In genomic region chr5:172939045-172939444, GRCh38 we compare ENCODE assay signal across 9 cellular contexts. TPM values are rescaled to one million over a fixed set of nuclear protein-coding genes. Genes with fewer than 3 reads are reported as not detected.
DNase-seq lines count a peak whose midpoint lies in the region; ATAC-seq and TF ChIP-seq lines count a peak whose summit lies in the region.
"Had no signal": no experiment of that assay in that cellular context is flagged by ENCODE, and none has a peak within 500 bp of the region (broad histone marks: within the 10 kb centered on the region; RNA-seq: fewer than 3 reads in every experiment).

No MANE protein-coding gene starts in this region.

- H3K9me3 ChIP-seq in mammary epithelial cell (replicated peaks; ENCODE audit: insufficient read depth, low read length): no peaks in the 10 kb centered on the region
- H3K9me3 ChIP-seq: body of pancreas had no signal

- in situ Hi-C loops in mammary epithelial cell (cut with MboI; ENCODE audit: low sequenced_read_pairs in 2 of 2): no loop called here

- no peaks in the 10 kb centered on the region for H4K20me1 ChIP-seq in mammary epithelial cell (ENCODE audit: insufficient read depth, low read length)

- no peak for ATAC-seq in HG03045 (IDR thresholded peaks at IDR 0.05; ENCODE audit: unreplicated experiment)
- no peak for ATAC-seq in GM21423 (IDR thresholded peaks at IDR 0.05; ENCODE audit: unreplicated experiment)
- ATAC-seq: body of pancreas had no signal

- H3K9ac ChIP-seq in mammary epithelial cell (ENCODE audit: insufficient read depth, low read length): no peak overlapping the region

- 94% methylated on average over 7 of the region's 10 CpGs for WGBS in mammary epithelial cell (ENCODE audit: low coverage, missing lambda C conversion rate)

- intact Hi-C loops in mammary epithelial cell (cut with micrococcal nuclease): no loop called here

- dilution Hi-C loops in mammary epithelial cell (cut with HindIII; ENCODE audit: low sequenced_read_pairs): no loop called here

- H3K27me3 Mint-ChIP-seq in nephron (ENCODE audit: low read depth): no peaks in the 10 kb centered on the region

- H3K27ac Mint-ChIP-seq in nephron: peak overlapping the region; percentile 74 to 89 (median 77)

- H3K4me1 Mint-ChIP-seq in nephron: peaks cover 47% of the 10 kb centered on the region

- H3K4me2 ChIP-seq in mammary epithelial cell (ENCODE audit: insufficient read depth, low read depth, low read length): no peak overlapping the region

- H3K36me3 ChIP-seq in mammary epithelial cell (ENCODE audit: insufficient read depth, low read length): peaks cover 2% of the 10 kb centered on the region

- no peaks in the 10 kb centered on the region for H3K79me2 ChIP-seq in mammary epithelial cell (ENCODE audit: insufficient read depth, low read length)

- TF ChIP-seq CTCF in NB4 (IDR thresholded peaks at IDR 0.05; ENCODE audit: low read depth, low read length) (peak; percentile 52), mammary epithelial cell (conservative IDR thresholded peaks at IDR 0.05 in 1 of 2, IDR thresholded peaks at IDR 0.05 in 1 of 2; ENCODE audit: extremely low read depth in 1 of 2, insufficient read depth in 1 of 2, low read depth in 1 of 2, low read length in 2 of 2) (peak; percentile 7 to 44), nephron (IDR thresholded peaks at IDR 0.05; ENCODE audit: unreplicated experiment in 3 of 3) (peak in 2 of 3 experiments; percentile 13 to 21)

- CTCF ChIA-PET in mammary epithelial cell (lab: Charles Lee; ENCODE audit: low non-redundant PET): no interaction called here

- no peak overlapping the region for H3K4me3 Mint-ChIP-seq in nephron

- no TSS peak for BruUV-seq in mammary epithelial cell (replicated peaks; lab: Mats Ljungman, UMichigan)

- H3K4me3 ChIP-seq in NB4 (ENCODE audit: low read depth, low read length) (no peak overlapping the region), mammary epithelial cell (replicated peaks in 1 of 3; ENCODE audit: insufficient read depth in 1 of 3, low read depth in 2 of 3, low read length in 3 of 3) (no peak overlapping the region)
- H3K4me3 ChIP-seq: body of pancreas had no signal

- H3K27me3 ChIP-seq in mammary epithelial cell (ENCODE audit: insufficient read depth, low read length): no peaks in the 10 kb centered on the region
- H3K27me3 ChIP-seq: body of pancreas had no signal

- H3K4me1 ChIP-seq in mammary epithelial cell (ENCODE audit: insufficient read depth, low read length): no peaks in the 10 kb centered on the region
- H3K4me1 ChIP-seq: body of pancreas had no signal

- no peak for TF ChIP-seq POLR2A in NB4 (IDR thresholded peaks at IDR 0.05; ENCODE audit: extremely low read depth, insufficient read length)

- H3K9me3 Mint-ChIP-seq in nephron: no peaks in the 10 kb centered on the region

- no peak overlapping the region for H2AFZ ChIP-seq in mammary epithelial cell (ENCODE audit: low read depth, low read length)

- DNase-seq in DMS153 (lab: John Stamatoyannopoulos, UW): peak; percentile 20
- DNase-seq in DMS153 treated with DMSO at 0.1 percent for 48 hours (lab: John Stamatoyannopoulos, UW; ENCODE audit: unreplicated experiment): no peak
- DNase-seq in NB4 (ENCODE audit: low read depth): peak; percentile 60
- DNase-seq in mammary epithelial cell: no peak
- no peak for DNase-seq in HPDE6-E6E7 (ENCODE audit: extremely low spot score)

- H3K36me3 Mint-ChIP-seq in nephron (ENCODE audit: low read depth): peaks cover 38% of the 10 kb centered on the region

- H3K27ac ChIP-seq in mammary epithelial cell (ENCODE audit: insufficient read depth, low read depth, low read length): no peak overlapping the region
- H3K27ac ChIP-seq: body of pancreas had no signal

RNA-seq across cellular contexts. Expression of gene RPL26L1, which starts 20.2 kb away (rescaled TPM):
- total RNA-seq in mammary epithelial cell: 10 to 100 TPM; 31.8 to 58.5 TPM
- polyA plus RNA-seq in mammary epithelial cell: 120 TPM
- 11.9 TPM for polyA minus RNA-seq in mammary epithelial cell

RNA-seq across cellular contexts. Expression of gene ATP6V0E1, which starts 44.5 kb away (rescaled TPM):
- 100 to 1,000 TPM; 147 to 154 TPM for total RNA-seq in mammary epithelial cell
- polyA plus RNA-seq in mammary epithelial cell: 213 TPM
- polyA minus RNA-seq in mammary epithelial cell: 157 TPM

Comparison
In these comparisons a context has a peak if more than half of its experiments do, and no peak if none do; other contexts are left out.
1. DNase-seq: peak in DMS153 (single experiment) and NB4 (single experiment); none in DMS153 treated with DMSO at 0.1 percent for 48 hours (single experiment), mammary epithelial cell (single experiment) and HPDE6-E6E7 (single experiment).
2. Peak in every context shown above with its lines, with median percentiles within 50 percentile points of each other: CTCF ChIP-seq.